In genomic region chr12:58285551-58285950, GRCh38 we compare ENCODE assay signal across 2 cellular contexts.
TF ChIP-seq lines count a peak whose summit lies in the region.

No MANE protein-coding gene starts in this region.

TF ChIP-seq in WTC11, 78 proteins besides CTCF, POLR2A, EP300 and RAD21 (continued from another document):
- TF ChIP-seq NFATC4 (CRISPR knock-in tag; IDR thresholded peaks at IDR 0.05) (no peak), ZNF416 (CRISPR knock-in tag; IDR thresholded peaks at IDR 0.05) (no peak), ZNF671 (CRISPR knock-in tag; IDR thresholded peaks at IDR 0.05) (no peak), USF2 (CRISPR knock-in tag; IDR thresholded peaks at IDR 0.05) (no peak), ZNF263 (CRISPR knock-in tag; IDR thresholded peaks at IDR 0.05; ENCODE audit: low read depth) (no peak), CREB1 (CRISPR knock-in tag; IDR thresholded peaks at IDR 0.05) (no peak), NR1H2 (CRISPR knock-in tag; IDR thresholded peaks at IDR 0.05) (no peak), AR (CRISPR knock-in tag; IDR thresholded peaks at IDR 0.05) (no peak)

TF ChIP-seq in SK-N-SH treated with all-trans-retinoic acid at 6 μM for 48 hours, 23 proteins besides CTCF, POLR2A, EP300 and RAD21 (continued from another document):
- TF ChIP-seq CSRNP3 (CRISPR knock-in tag; IDR thresholded peaks at IDR 0.05), result no peak
- no peak for TF ChIP-seq ZFP3 (CRISPR knock-in tag; IDR thresholded peaks at IDR 0.05)
- TF ChIP-seq CREB5 (CRISPR knock-in tag; IDR thresholded peaks at IDR 0.05; ENCODE audit: low read depth), result no peak
- TF ChIP-seq ZNF70 (CRISPR knock-in tag; IDR thresholded peaks at IDR 0.05), result no peak
